Comparison of ENCODE assay signal across 8 cellular contexts in genomic region chr5:55601209-55601618, GRCh38.
DNase-seq lines count a peak whose midpoint lies in the region; ATAC-seq and TF ChIP-seq lines count a peak whose summit lies in the region.

No MANE protein-coding gene starts in this region.

- H3K9me3 Mint-ChIP-seq in activated naive CD4-positive, alpha-beta T cell treated with anti-CD3 and anti-CD28 coated beads, Interleukin-2, amount 10 ng/mL, durations not matched to agents 7 days and 5 days = no peaks in the 10 kb centered on the region
- no peaks in the 10 kb centered on the region for H3K9me3 Mint-ChIP-seq in activated CD8-positive, alpha-beta T cell treated with anti-CD3 and anti-CD28 coated beads for 36 hours

- intact Hi-C loops in activated CD8-positive, alpha-beta T cell treated with anti-CD3 and anti-CD28 coated beads for 36 hours (cut with micrococcal nuclease) = no loop called here

- H3K27me3 Mint-ChIP-seq in activated naive CD4-positive, alpha-beta T cell treated with anti-CD3 and anti-CD28 coated beads, Interleukin-2, amount 10 ng/mL, durations not matched to agents 7 days and 5 days = peaks cover 7% of the 10 kb centered on the region
- H3K27me3 Mint-ChIP-seq in activated CD8-positive, alpha-beta T cell treated with anti-CD3 and anti-CD28 coated beads for 36 hours = no peaks in the 10 kb centered on the region

- H3K4me3 Mint-ChIP-seq in activated naive CD4-positive, alpha-beta T cell treated with anti-CD3 and anti-CD28 coated beads, Interleukin-2, amount 10 ng/mL, durations not matched to agents 7 days and 5 days = peak overlapping the region; percentile 68
- peak overlapping the region; percentile 6 for H3K4me3 Mint-ChIP-seq in activated CD8-positive, alpha-beta T cell treated with anti-CD3 and anti-CD28 coated beads for 36 hours

- H2AFZ ChIP-seq in parathyroid adenoma = peak overlapping the region; percentile 71

- no peak for DNase-seq in activated naive CD4-positive, alpha-beta T cell treated with anti-CD3 and anti-CD28 coated beads, Interleukin-2, amount 10 ng/mL, durations not matched to agents 7 days and 5 days
- DNase-seq in activated naive CD4-positive, alpha-beta T cell (lab: John Stamatoyannopoulos, UW) = no peak
- no peak for DNase-seq in activated CD8-positive, alpha-beta T cell treated with anti-CD3 and anti-CD28 coated beads for 36 hours
- DNase-seq in globus pallidus (ENCODE audit: low spot score) = peak; percentile 91
- no peak for DNase-seq in SKM-1 treated with dmso at 0.1 percent for 144 hours (lab: John Stamatoyannopoulos, UW; ENCODE audit: unreplicated experiment)

- no peaks in the 10 kb centered on the region for H3K9me3 ChIP-seq in parathyroid adenoma (ENCODE audit: control insufficient read depth, low read length)

- H3K4me3 ChIP-seq in parathyroid adenoma (ENCODE audit: low read depth, low read length) = peak overlapping the region; percentile 17

- H3K4me1 Mint-ChIP-seq in activated naive CD4-positive, alpha-beta T cell treated with anti-CD3 and anti-CD28 coated beads, Interleukin-2, amount 10 ng/mL, durations not matched to agents 7 days and 5 days = peaks cover 43% of the 10 kb centered on the region
- H3K4me1 Mint-ChIP-seq in activated CD8-positive, alpha-beta T cell treated with anti-CD3 and anti-CD28 coated beads for 36 hours (ENCODE audit: low read depth) = peaks cover 41% of the 10 kb centered on the region

- ATAC-seq in activated CD8-positive, alpha-beta T cell treated with anti-CD3 and anti-CD28 coated beads for 36 hours = peak; percentile 19
- no peak for ATAC-seq in GM18873 (IDR thresholded peaks at IDR 0.05; ENCODE audit: low FRiP score, unreplicated experiment)
- ATAC-seq in GM21528 (IDR thresholded peaks at IDR 0.05; ENCODE audit: low FRiP score, unreplicated experiment) = no peak

- CTCF ChIA-PET in activated naive CD4-positive, alpha-beta T cell treated with anti-CD3 and anti-CD28 coated beads, Interleukin-2, amount 10 ng/mL, durations not matched to agents 7 days and 5 days (lab: Charles Lee) = interaction anchor here (0.9 kb wide), 1 partner anchor 161 kb away, joined by 3 read pairs; no protein-coding TSS in a partner anchor
- CTCF ChIA-PET in activated CD8-positive, alpha-beta T cell treated with anti-CD3 and anti-CD28 coated beads for 36 hours (lab: Charles Lee) = interaction anchor here (1.4 kb wide), 1 partner anchor 25 kb away, joined by 4 read pairs; no protein-coding TSS in a partner anchor

- peak overlapping the region; percentile 80 for H3K27ac ChIP-seq in parathyroid adenoma

- H3K4me1 ChIP-seq in parathyroid adenoma = peaks cover 22% of the 10 kb centered on the region

- no peaks in the 10 kb centered on the region for H3K36me3 ChIP-seq in parathyroid adenoma (ENCODE audit: control insufficient read depth, insufficient read depth, low read length)

- H3K9ac ChIP-seq in parathyroid adenoma = no peak overlapping the region

- no peaks in the 10 kb centered on the region for H3K79me2 ChIP-seq in parathyroid adenoma

- TF ChIP-seq CTCF in activated CD8-positive, alpha-beta T cell treated with anti-CD3 and anti-CD28 coated beads for 36 hours (IDR thresholded peaks at IDR 0.05) = no peak
- TF ChIP-seq CTCF in parathyroid adenoma (IDR thresholded peaks at IDR 0.05) = no peak

- peak overlapping the region; percentile 91 for H3K27ac Mint-ChIP-seq in activated naive CD4-positive, alpha-beta T cell treated with anti-CD3 and anti-CD28 coated beads, Interleukin-2, amount 10 ng/mL, durations not matched to agents 7 days and 5 days
- peak overlapping the region; percentile 47 for H3K27ac Mint-ChIP-seq in activated CD8-positive, alpha-beta T cell treated with anti-CD3 and anti-CD28 coated beads for 36 hours

- peak overlapping the region; percentile 51 for H3K4me2 ChIP-seq in parathyroid adenoma (ENCODE audit: low read length)

- POLR2A ChIA-PET in activated CD8-positive, alpha-beta T cell treated with anti-CD3 and anti-CD28 coated beads for 36 hours (lab: Charles Lee) = no interaction called here

- no peaks in the 10 kb centered on the region for H3K27me3 ChIP-seq in parathyroid adenoma (ENCODE audit: control insufficient read depth, insufficient read depth, low read length)

- no peaks in the 10 kb centered on the region for H3K36me3 Mint-ChIP-seq in activated naive CD4-positive, alpha-beta T cell treated with anti-CD3 and anti-CD28 coated beads, Interleukin-2, amount 10 ng/mL, durations not matched to agents 7 days and 5 days
- H3K36me3 Mint-ChIP-seq in activated CD8-positive, alpha-beta T cell treated with anti-CD3 and anti-CD28 coated beads for 36 hours (ENCODE audit: low read depth) = no peaks in the 10 kb centered on the region
